31 cellular contexts compared by ENCODE assay signal in the genomic region with DNA sequence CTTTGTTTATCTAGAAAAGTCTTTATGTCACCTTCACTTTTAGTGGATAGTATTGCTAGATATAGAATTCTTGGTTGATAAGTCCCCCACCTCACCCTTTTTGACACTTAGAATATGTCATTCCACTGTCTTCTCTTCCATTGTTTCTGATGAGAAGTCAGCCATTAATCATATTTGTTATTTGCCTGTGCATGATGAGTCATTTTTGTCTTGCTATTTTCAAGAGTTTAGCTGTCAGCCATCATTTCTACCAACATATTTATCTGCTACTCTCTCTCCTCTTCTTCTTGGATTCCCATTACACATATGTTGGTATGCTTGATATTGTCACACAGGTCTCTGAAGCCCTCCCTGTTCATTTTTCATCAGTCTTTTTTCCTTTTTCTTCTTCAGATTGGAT.
"Had no signal": no experiment of that assay in that cellular context is flagged by ENCODE, and none has a peak within 500 bp of the region (broad histone marks: within the 10 kb centered on the region; RNA-seq: fewer than 3 reads in every experiment).

No MANE protein-coding gene starts in this region.

- H3K27me3 ChIP-seq: brain microvascular endothelial cell, esophagus squamous epithelium, left lung, pancreas, sigmoid colon, upper lobe of left lung, vagina had no signal

- H3K27me3 Mint-ChIP-seq: stimulated activated naive CD8-positive, alpha-beta T cell treated with anti-CD3 and anti-CD28 coated beads, Interleukin-15, amount 100 ng/mL, for 72 hours had no signal

- H3K4me3 Mint-ChIP-seq: activated T-cell treated with anti-CD3 and anti-CD28 coated beads, Interleukin-2, amount 50 U/mL, for 72 hours; naive thymus-derived CD8-positive, alpha-beta T cell; neural crest cell; stimulated activated effector memory CD8-positive, alpha-beta T cell treated with anti-CD3 and anti-CD28 coated beads, Interleukin-12 subunit alpha, Interleukin-12 subunit beta, amount 100 ng/mL, for 72 hours; stimulated activated naive CD8-positive, alpha-beta T cell treated with anti-CD3 and anti-CD28 coated beads, Interleukin-15, amount 100 ng/mL, for 72 hours; T-helper 2 cell treated with Interferon-gamma antibody and Interleukin-4, amounts not matched to agents 5 μg/mL and 100 μg/mL, for 36 hours had no signal

- H3K36me3 Mint-ChIP-seq: stimulated activated effector memory CD8-positive, alpha-beta T cell treated with anti-CD3 and anti-CD28 coated beads, Interleukin-12 subunit alpha, Interleukin-12 subunit beta, amount 100 ng/mL, for 72 hours had no signal

- H3K27ac Mint-ChIP-seq: activated naive CD4-positive, alpha-beta T cell treated with anti-CD3 and anti-CD28 coated beads, Interleukin-2, amount 50 U/mL, for 72 hours; naive thymus-derived CD8-positive, alpha-beta T cell; stimulated activated effector memory CD8-positive, alpha-beta T cell treated with anti-CD3 and anti-CD28 coated beads, Interleukin-12 subunit alpha, Interleukin-12 subunit beta, amount 100 ng/mL, for 72 hours; stimulated activated naive CD8-positive, alpha-beta T cell treated with anti-CD3 and anti-CD28 coated beads, Interleukin-15, amount 100 ng/mL, for 72 hours; T-helper 2 cell treated with Interferon-gamma antibody and Interleukin-4, amounts not matched to agents 5 μg/mL and 100 μg/mL, for 36 hours had no signal

- DNase-seq: activated CD4-positive, alpha-beta T cell treated with anti-CD3 and anti-CD28 coated beads for 4 hours; activated CD4-positive, alpha-beta T cell treated with anti-CD3 and anti-CD28 coated beads, Interleukin-2, amount 50 U/mL, for 4 hours; activated naive CD4-positive, alpha-beta T cell; activated T-cell treated with anti-CD3 and anti-CD28 coated beads for 4 hours; activated T-cell treated with anti-CD3 and anti-CD28 coated beads, Interleukin-2, amount 50 U/mL, for 72 hours; aorta; brain microvascular endothelial cell; caudate nucleus; esophagus squamous epithelium; kidney glomerular epithelial cell; left lung; lower lobe of right lung; mesenchymal stem cell; naive thymus-derived CD8-positive, alpha-beta T cell; nucleus accumbens; pancreas; retina; sigmoid colon; small intestine; stimulated activated CD4-positive, alpha-beta T cell treated with anti-CD3 and anti-CD28 coated beads, Interleukin-4, amount 100 ng/mL, for 24 hours; stimulated activated naive CD8-positive, alpha-beta T cell treated with anti-CD3 and anti-CD28 coated beads, Interleukin-15, amount 100 ng/mL, for 72 hours; substantia nigra; upper lobe of left lung had no signal

- H3K36me3 ChIP-seq: brain microvascular endothelial cell, esophagus squamous epithelium, left lung, lower lobe of right lung, pancreas, prostate gland, sigmoid colon, upper lobe of left lung, vagina had no signal

- H3K4me3 ChIP-seq: esophagus squamous epithelium, left lung, lower lobe of right lung, pancreas, prostate gland, sigmoid colon, upper lobe of left lung, vagina had no signal

- H3K4me1 Mint-ChIP-seq: naive thymus-derived CD8-positive, alpha-beta T cell had no signal

- ATAC-seq: activated T-cell treated with anti-CD3 and anti-CD28 coated beads, Interleukin-2, amount 50 U/mL, for 72 hours; left lung; lower lobe of right lung; naive thymus-derived CD8-positive, alpha-beta T cell; pancreas; stimulated activated effector memory CD8-positive, alpha-beta T cell treated with anti-CD3 and anti-CD28 coated beads, Interleukin-12 subunit alpha, Interleukin-12 subunit beta, amount 100 ng/mL, for 72 hours; stimulated activated naive CD8-positive, alpha-beta T cell treated with anti-CD3 and anti-CD28 coated beads, Interleukin-15, amount 100 ng/mL, for 72 hours had no signal

- H3K27ac ChIP-seq: brain microvascular endothelial cell, epithelial cell of prostate, esophagus squamous epithelium, left lung, lower lobe of right lung, pancreas, prostate gland, sigmoid colon, upper lobe of left lung, vagina had no signal

- H3K9me3 ChIP-seq: esophagus squamous epithelium, lower lobe of right lung, pancreas, prostate gland, vagina had no signal

- H3K4me1 ChIP-seq: left lung, lower lobe of right lung, upper lobe of left lung had no signal

- FAIRE-seq: frontal cortex, small intestine had no signal
